Comparison of ENCODE assay signal across 1 cellular context in genomic region chr14:91058017-91058675, GRCh38.
TF ChIP-seq lines count a peak whose summit lies in the region.

No MANE protein-coding gene starts in this region.

TF ChIP-seq in GM12878, 131 proteins besides CTCF, POLR2A, EP300 and RAD21 (continued from another document):
- TF ChIP-seq, protein P1, sequence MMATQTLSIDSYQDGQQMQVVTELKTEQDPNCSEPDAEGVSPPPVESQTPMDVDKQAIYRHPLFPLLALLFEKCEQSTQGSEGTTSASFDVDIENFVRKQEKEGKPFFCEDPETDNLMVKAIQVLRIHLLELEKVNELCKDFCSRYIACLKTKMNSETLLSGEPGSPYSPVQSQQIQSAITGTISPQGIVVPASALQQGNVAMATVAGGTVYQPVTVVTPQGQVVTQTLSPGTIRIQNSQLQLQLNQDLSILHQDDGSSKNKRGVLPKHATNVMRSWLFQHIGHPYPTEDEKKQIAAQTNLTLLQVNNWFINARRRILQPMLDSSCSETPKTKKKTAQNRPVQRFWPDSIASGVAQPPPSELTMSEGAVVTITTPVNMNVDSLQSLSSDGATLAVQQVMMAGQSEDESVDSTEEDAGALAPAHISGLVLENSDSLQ (IDR thresholded peaks at IDR 0.05), result peak; percentile 88
- TF ChIP-seq ZNF384 (IDR thresholded peaks at IDR 0.05; ENCODE audit: borderline replicate concordance, low read depth, low read length) (no peak), MYB (IDR thresholded peaks at IDR 0.05; ENCODE audit: borderline replicate concordance, low read depth, low read length) (peak; percentile 57; the same call in 1 of the 2 replicates), BHLHE40 (IDR thresholded peaks at IDR 0.05; ENCODE audit: borderline replicate concordance in 1 of 2, low read depth in 2 of 2, low read length in 1 of 2) (peak; percentile 49 to 54; a peak in 2 of 4 replicates), NBN (IDR thresholded peaks at IDR 0.05) (peak; percentile 37; the same call in 1 of the 2 replicates), EGR1 (IDR thresholded peaks at IDR 0.05; ENCODE audit: borderline replicate concordance in 1 of 2, low read depth in 2 of 2, low read length in 2 of 2) (no peak), YBX1 (IDR thresholded peaks at IDR 0.05) (no peak), MTA2 (IDR thresholded peaks at IDR 0.05; ENCODE audit: low read depth) (peak; percentile 84), ATF7 (IDR thresholded peaks at IDR 0.05; ENCODE audit: low read depth) (peak; percentile 63), DPF2 (IDR thresholded peaks at IDR 0.05) (peak; percentile 68), CHD1 (IDR thresholded peaks at IDR 0.05; ENCODE audit: low read depth, low read length) (no peak), TAF1 (IDR thresholded peaks at IDR 0.05; ENCODE audit: borderline replicate concordance, low read depth, low read length) (no peak), ZBED1 (IDR thresholded peaks at IDR 0.05; ENCODE audit: borderline replicate concordance) (no peak)
- TF ChIP-seq, protein P2, sequence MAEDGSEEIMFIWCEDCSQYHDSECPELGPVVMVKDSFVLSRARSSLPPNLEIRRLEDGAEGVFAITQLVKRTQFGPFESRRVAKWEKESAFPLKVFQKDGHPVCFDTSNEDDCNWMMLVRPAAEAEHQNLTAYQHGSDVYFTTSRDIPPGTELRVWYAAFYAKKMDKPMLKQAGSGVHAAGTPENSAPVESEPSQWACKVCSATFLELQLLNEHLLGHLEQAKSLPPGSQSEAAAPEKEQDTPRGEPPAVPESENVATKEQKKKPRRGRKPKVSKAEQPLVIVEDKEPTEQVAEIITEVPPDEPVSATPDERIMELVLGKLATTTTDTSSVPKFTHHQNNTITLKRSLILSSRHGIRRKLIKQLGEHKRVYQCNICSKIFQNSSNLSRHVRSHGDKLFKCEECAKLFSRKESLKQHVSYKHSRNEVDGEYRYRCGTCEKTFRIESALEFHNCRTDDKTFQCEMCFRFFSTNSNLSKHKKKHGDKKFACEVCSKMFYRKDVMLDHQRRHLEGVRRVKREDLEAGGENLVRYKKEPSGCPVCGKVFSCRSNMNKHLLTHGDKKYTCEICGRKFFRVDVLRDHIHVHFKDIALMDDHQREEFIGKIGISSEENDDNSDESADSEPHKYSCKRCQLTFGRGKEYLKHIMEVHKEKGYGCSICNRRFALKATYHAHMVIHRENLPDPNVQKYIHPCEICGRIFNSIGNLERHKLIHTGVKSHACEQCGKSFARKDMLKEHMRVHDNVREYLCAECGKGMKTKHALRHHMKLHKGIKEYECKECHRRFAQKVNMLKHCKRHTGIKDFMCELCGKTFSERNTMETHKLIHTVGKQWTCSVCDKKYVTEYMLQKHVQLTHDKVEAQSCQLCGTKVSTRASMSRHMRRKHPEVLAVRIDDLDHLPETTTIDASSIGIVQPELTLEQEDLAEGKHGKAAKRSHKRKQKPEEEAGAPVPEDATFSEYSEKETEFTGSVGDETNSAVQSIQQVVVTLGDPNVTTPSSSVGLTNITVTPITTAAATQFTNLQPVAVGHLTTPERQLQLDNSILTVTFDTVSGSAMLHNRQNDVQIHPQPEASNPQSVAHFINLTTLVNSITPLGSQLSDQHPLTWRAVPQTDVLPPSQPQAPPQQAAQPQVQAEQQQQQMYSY (CRISPR knock-in tag; IDR thresholded peaks at IDR 0.05), result no peak
- TF ChIP-seq, protein P3, sequence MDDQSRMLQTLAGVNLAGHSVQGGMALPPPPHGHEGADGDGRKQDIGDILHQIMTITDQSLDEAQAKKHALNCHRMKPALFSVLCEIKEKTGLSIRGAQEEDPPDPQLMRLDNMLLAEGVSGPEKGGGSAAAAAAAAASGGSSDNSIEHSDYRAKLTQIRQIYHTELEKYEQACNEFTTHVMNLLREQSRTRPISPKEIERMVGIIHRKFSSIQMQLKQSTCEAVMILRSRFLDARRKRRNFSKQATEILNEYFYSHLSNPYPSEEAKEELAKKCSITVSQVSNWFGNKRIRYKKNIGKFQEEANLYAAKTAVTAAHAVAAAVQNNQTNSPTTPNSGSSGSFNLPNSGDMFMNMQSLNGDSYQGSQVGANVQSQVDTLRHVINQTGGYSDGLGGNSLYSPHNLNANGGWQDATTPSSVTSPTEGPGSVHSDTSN (IDR thresholded peaks at IDR 0.05; ENCODE audit: insufficient replicate concordance, low read depth, low read length), result peak; percentile 22
- TF ChIP-seq, protein P4, sequence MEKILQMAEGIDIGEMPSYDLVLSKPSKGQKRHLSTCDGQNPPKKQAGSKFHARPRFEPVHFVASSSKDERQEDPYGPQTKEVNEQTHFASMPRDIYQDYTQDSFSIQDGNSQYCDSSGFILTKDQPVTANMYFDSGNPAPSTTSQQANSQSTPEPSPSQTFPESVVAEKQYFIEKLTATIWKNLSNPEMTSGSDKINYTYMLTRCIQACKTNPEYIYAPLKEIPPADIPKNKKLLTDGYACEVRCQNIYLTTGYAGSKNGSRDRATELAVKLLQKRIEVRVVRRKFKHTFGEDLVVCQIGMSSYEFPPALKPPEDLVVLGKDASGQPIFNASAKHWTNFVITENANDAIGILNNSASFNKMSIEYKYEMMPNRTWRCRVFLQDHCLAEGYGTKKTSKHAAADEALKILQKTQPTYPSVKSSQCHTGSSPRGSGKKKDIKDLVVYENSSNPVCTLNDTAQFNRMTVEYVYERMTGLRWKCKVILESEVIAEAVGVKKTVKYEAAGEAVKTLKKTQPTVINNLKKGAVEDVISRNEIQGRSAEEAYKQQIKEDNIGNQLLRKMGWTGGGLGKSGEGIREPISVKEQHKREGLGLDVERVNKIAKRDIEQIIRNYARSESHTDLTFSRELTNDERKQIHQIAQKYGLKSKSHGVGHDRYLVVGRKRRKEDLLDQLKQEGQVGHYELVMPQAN (conservative IDR thresholded peaks at IDR 0.05), result no peak
